ENCODE assay signal across 27 cellular contexts in genomic region chr11:69625476-69625875, GRCh38.
"Had no signal": no experiment of that assay in that cellular context is flagged by ENCODE, and none has a peak within 500 bp of the region (broad histone marks: within the 10 kb centered on the region; RNA-seq: fewer than 3 reads in every experiment).

No MANE protein-coding gene starts in this region.

- H3K27ac ChIP-seq: coronary artery, dorsolateral prefrontal cortex, epithelial cell of prostate, esophagus squamous epithelium, gastrocnemius medialis, heart right ventricle, left lung, lower lobe of right lung had no signal

- FAIRE-seq: colon, islet of Langerhans, keratinocyte had no signal

- DNase-seq: dermis blood vessel endothelial cell; dorsolateral prefrontal cortex; effector CD4-positive, alpha-beta T cell; effector memory CD4-positive, alpha-beta T cell; erythroblast; esophagus squamous epithelium; foreskin fibroblast; foreskin melanocyte; gastrocnemius medialis; glutamatergic neuron; head of caudate nucleus; heart right ventricle; hippocampal formation; left cardiac atrium; left lung; left ventricle myocardium superior; lower lobe of right lung; mesenchymal stem cell; mucosa of descending colon; naive B cell; naive thymus-derived CD8-positive, alpha-beta T cell had no signal

- H3K4me3 ChIP-seq: coronary artery, dorsolateral prefrontal cortex, esophagus squamous epithelium, gastrocnemius medialis, heart right ventricle, left lung, lower lobe of right lung, mucosa of descending colon had no signal

- H3K9me3 ChIP-seq: gastrocnemius medialis had no signal

- ATAC-seq: esophagus mucosa; gastrocnemius medialis; heart right ventricle; left cardiac atrium; left lung; left ventricle myocardium superior; lower lobe of right lung; mucosa of descending colon; naive thymus-derived CD8-positive, alpha-beta T cell had no signal

- H3K36me3 ChIP-seq: esophagus squamous epithelium, gastrocnemius medialis, heart right ventricle, left lung, lower lobe of right lung had no signal

- H3K27me3 ChIP-seq: gastrocnemius medialis, left lung had no signal

- H3K4me1 ChIP-seq: gastrocnemius medialis, heart right ventricle, left lung, lower lobe of right lung had no signal
